8 cellular contexts compared by ENCODE assay signal in genomic region chr4:25993564-25994185, GRCh38.
DNase-seq lines count a peak whose midpoint lies in the region; ATAC-seq and TF ChIP-seq lines count a peak whose summit lies in the region.

No MANE protein-coding gene starts in this region.

- no peaks in the 10 kb centered on the region for H3K9me3 ChIP-seq in right cardiac atrium (ENCODE audit: control insufficient read depth, low read length)

- ATAC-seq in HG03354 (IDR thresholded peaks at IDR 0.05; ENCODE audit: poor library complexity, severe bottlenecking, unreplicated experiment) (peak; percentile 71), right cardiac atrium (peak; percentile 45 to 58)

- no peak overlapping the region for H3K27ac ChIP-seq in VCaP
- no peak overlapping the region for H3K27ac ChIP-seq in right cardiac atrium (ENCODE audit: low read length)

- no peaks in the 10 kb centered on the region for H3K27me3 ChIP-seq in right cardiac atrium (ENCODE audit: control insufficient read depth, insufficient read depth)

- WGBS in right cardiac atrium, result 57% methylated on average over 11 of the region's 11 CpGs

- peak; percentile 56 for DNase-seq in DMS53 (lab: John Stamatoyannopoulos, UW)
- DNase-seq in DMS53 treated with DMSO at 0.1 percent for 48 hours (lab: John Stamatoyannopoulos, UW; ENCODE audit: unreplicated experiment), result no peak
- peak in 2 of 3 donors; percentile 57 to 61 for DNase-seq in right cardiac atrium
- no peak for DNase-seq in NCI-H1694 treated with DMSO at 0.1 percent for 48 hours (lab: John Stamatoyannopoulos, UW)
- DNase-seq in GM03348 (ENCODE audit: low spot score), result no peak
- no peak for DNase-seq in UCSD-AML1 (lab: John Stamatoyannopoulos, UW; ENCODE audit: unreplicated experiment)

- peak; percentile 10; the same call in 1 of the 2 replicates for TF ChIP-seq CTCF in VCaP (conservative IDR thresholded peaks at IDR 0.05)

- H3K4me1 ChIP-seq in right cardiac atrium (ENCODE audit: control insufficient read depth, insufficient read depth, low read length), result no peaks in the 10 kb centered on the region

- intact Hi-C loops in right cardiac atrium (cut with DNase I), result no loop called here

- H3K4me3 ChIP-seq in right cardiac atrium (ENCODE audit: low read length), result no peak overlapping the region

Comparison
In these comparisons a context has a peak if more than half of its experiments do, and no peak if none do; other contexts are left out.
1. DNase-seq: peak in DMS53 (single experiment) and right cardiac atrium (2 of 3); none in DMS53 treated with DMSO at 0.1 percent for 48 hours (single experiment), NCI-H1694 treated with DMSO at 0.1 percent for 48 hours (single experiment), GM03348 (single experiment) and UCSD-AML1 (single experiment).